In the genomic region with DNA sequence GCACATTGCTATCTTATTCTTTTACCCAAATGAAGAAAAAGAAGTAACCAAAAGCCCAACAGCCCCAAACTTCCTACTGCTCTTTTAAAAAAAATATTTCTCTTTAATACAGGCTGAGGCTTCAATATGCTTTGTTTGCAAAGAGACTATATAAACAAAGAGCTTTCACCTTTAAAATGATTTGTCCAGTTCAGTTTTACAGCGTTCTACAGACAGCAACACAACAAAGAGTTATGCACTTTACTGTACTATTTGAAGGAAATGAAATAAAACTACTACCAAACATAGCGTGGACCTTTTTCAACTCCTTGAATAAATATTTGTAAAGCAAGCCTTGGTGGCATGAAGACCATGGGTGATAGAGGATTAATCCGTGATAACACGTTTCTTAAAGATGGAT, we compare ENCODE assay signal across 20 cellular contexts.
DNase-seq lines count a peak whose midpoint lies in the region; ATAC-seq, FAIRE-seq and TF ChIP-seq lines count a peak whose summit lies in the region.
"Had no signal": no experiment of that assay in that cellular context is flagged by ENCODE, and none has a peak within 500 bp of the region (broad histone marks: within the 10 kb centered on the region; RNA-seq: fewer than 3 reads in every experiment).

No MANE protein-coding gene starts in this region.

- ATAC-seq in HepG2 (no peak), right lobe of liver (no peak), left colon (peak; percentile 54)
- ATAC-seq: GM23338 had no signal

- H3K36me3 Mint-ChIP-seq in Calu3 (ENCODE audit: insufficient read depth, unreplicated experiment) = peaks cover 5% of the 10 kb centered on the region

- H3K27ac ChIP-seq in HepG2 (ENCODE audit: extremely low read length, insufficient read depth, low read length) (no peak overlapping the region), right lobe of liver (no peak overlapping the region), VCaP (0 out of 2 replicates have a peak overlapping the region, but pooled peaks have one; percentile 1)
- H3K27ac ChIP-seq: C4-2B, HL-60 had no signal

- H3K36me3 ChIP-seq in HepG2 (replicated peaks in 1 of 2; ENCODE audit: control insufficient read depth in 1 of 2, insufficient read depth in 2 of 2, low read length in 2 of 2) (no peaks in the 10 kb centered on the region), right lobe of liver (no peaks in the 10 kb centered on the region)

- WGBS in HepG2 (ENCODE audit: low lambda C conversion rate) = 4% methylated on average over 4 of the region's 4 CpGs
- 22% methylated on average over 4 of the region's 4 CpGs for WGBS in right lobe of liver (ENCODE audit: insufficient coverage, low coverage, low lambda C conversion rate, missing lambda C conversion rate)

- no peak overlapping the region for H3K4me3 ChIP-seq in HepG2 (replicated peaks in 1 of 3; ENCODE audit: insufficient read depth in 1 of 3, low read depth in 2 of 3, low read length in 3 of 3)
- H3K4me3 ChIP-seq in right lobe of liver = no peak overlapping the region
- H3K4me3 ChIP-seq: GM23338 had no signal

- H3K27me3 ChIP-seq in HepG2 (ENCODE audit: control insufficient read depth in 1 of 2, insufficient read depth in 2 of 2, low read length in 2 of 2) (peaks cover 0 to 12% of the 10 kb centered on the region in 2 experiments; a peak in 2 of 5 replicates), right lobe of liver (no peaks in the 10 kb centered on the region)

- POLR2A ChIA-PET in HepG2 (lab: Yijun Ruan, JAX) = no interaction called here

- H3K4me1 ChIP-seq in HepG2 (ENCODE audit: insufficient read depth, low read length) (peaks cover 54% of the 10 kb centered on the region), right lobe of liver (no peaks in the 10 kb centered on the region)

- FAIRE-seq in HepG2 (lab: Jason Lieb, UNC) = no peak
- FAIRE-seq: A204.1, H54, HTR-8/SVneo had no signal

- no peaks in the 10 kb centered on the region for H3K9me3 Mint-ChIP-seq in Calu3 (ENCODE audit: low read depth, unreplicated experiment)
- H3K9me3 Mint-ChIP-seq: CD4-positive, alpha-beta T cell had no signal

- in situ Hi-C loops in HepG2 (cut with HindIII; ENCODE audit: extremely low pct_ligation_motif_present, low pct_unique_long_range_greater_than_20kb) = no loop called here

- peaks cover 17% of the 10 kb centered on the region for H3K4me1 Mint-ChIP-seq in Calu3 (ENCODE audit: low read depth, unreplicated experiment)

- H3K79me2 ChIP-seq in HepG2 (ENCODE audit: insufficient read depth, low read length) = no peaks in the 10 kb centered on the region

- TF ChIP-seq CTCF in HepG2 (CRISPR knock-in tag; IDR thresholded peaks at IDR 0.05) = no peak
- no peak for TF ChIP-seq CTCF in right lobe of liver (IDR thresholded peaks at IDR 0.05)
- no peak for TF ChIP-seq CTCF in VCaP (conservative IDR thresholded peaks at IDR 0.05)
- TF ChIP-seq CTCF in Calu3 (IDR thresholded peaks at IDR 0.05; ENCODE audit: unreplicated experiment) = no peak

- no peaks in the 10 kb centered on the region for H4K20me1 ChIP-seq in HepG2 (ENCODE audit: insufficient read depth, low read length)

- intact Hi-C loops in HepG2 (cut with micrococcal nuclease; ENCODE audit: unreplicated experiment) = loop anchor here (2.0 kb wide), 1 partner anchor 15 kb away; no protein-coding TSS in a partner anchor
- intact Hi-C loops in right lobe of liver (cut with DNase I) = no loop called here
- intact Hi-C loops in left colon (cut with DNase I, micrococcal nuclease) = no loop called here
- intact Hi-C loops in Calu3 (cut with micrococcal nuclease; ENCODE audit: unreplicated experiment) = loop anchor here (10.0 kb wide), 1 partner anchor 147 kb away; a partner anchor contains a TSS

- TF ChIP-seq POLR2A in HepG2 (IDR thresholded peaks at IDR 0.05; ENCODE audit: insufficient read depth in 1 of 2, low read depth in 2 of 2, low read length in 2 of 2) (no peak), right lobe of liver (IDR thresholded peaks at IDR 0.05) (no peak)

- TF ChIP-seq EP300 in HepG2 (IDR thresholded peaks at IDR 0.05; ENCODE audit: low read depth in 2 of 2, low read length in 2 of 2) (no peak), HepG2 (CRISPR knock-in tag; IDR thresholded peaks at IDR 0.05; ENCODE audit: borderline replicate concordance) (no peak)

- no peaks in the 10 kb centered on the region for H3K27me3 Mint-ChIP-seq in Calu3 (ENCODE audit: unreplicated experiment)
- H3K27me3 Mint-ChIP-seq: CD4-positive, alpha-beta T cell had no signal

- CTCF ChIA-PET in HepG2 (lab: Yijun Ruan, JAX; ENCODE audit: low intra/inter-chr PET ratio, low total read pairs) (no interaction called here), Calu3 (lab: Charles Lee) (no interaction called here)

- H3K4me2 ChIP-seq in HepG2 (ENCODE audit: low read depth, low read length) = 0 out of 2 replicates have a peak overlapping the region, but pooled peaks have one; percentile 13
- H3K4me2 ChIP-seq: GM23338 had no signal

- no peaks in the 10 kb centered on the region for H3K9me3 ChIP-seq in HepG2 (ENCODE audit: low read length)
- H3K9me3 ChIP-seq in right lobe of liver = no peaks in the 10 kb centered on the region

- no peak overlapping the region for H2AFZ ChIP-seq in HepG2 (ENCODE audit: low read length)
- H2AFZ ChIP-seq: GM23338 had no signal

- BruUV-seq in HepG2 (replicated peaks; lab: Mats Ljungman, UMichigan) (no TSS peak), Calu3 (replicated peaks; lab: Mats Ljungman, UMichigan) (no TSS peak)

- H3K9ac ChIP-seq in HepG2 (ENCODE audit: insufficient read depth, low read depth, low read length) = no peak overlapping the region; the same call in 1 of the 2 replicates

- H3K27ac Mint-ChIP-seq in Calu3 (ENCODE audit: unreplicated experiment) = no peak overlapping the region
- H3K27ac Mint-ChIP-seq: CD4-positive, alpha-beta T cell; GM23338; IgD-negative memory B cell had no signal

- no peak overlapping the region for H3K4me3 Mint-ChIP-seq in Calu3 (ENCODE audit: low read depth, unreplicated experiment)
- H3K4me3 Mint-ChIP-seq: CD4-positive, alpha-beta T cell; GM23338; IgD-negative memory B cell had no signal

- no peak for TF ChIP-seq RAD21 in HepG2 (CRISPR knock-in tag; IDR thresholded peaks at IDR 0.05)

- DNase-seq in HepG2 (ENCODE audit: low spot score) (no peak), right lobe of liver (no peak), left colon (no peak), NAMALWA (ENCODE audit: low spot score) (no peak), Calu3 (no peak), SW 1271 (lab: John Stamatoyannopoulos, UW) (no peak)
- DNase-seq: ACHN; CD4-positive, alpha-beta T cell; DMS79 treated with DMSO at 0.1 percent for 48 hours; GF-D8; HCEC 1CT; KBM-7 had no signal

TF ChIP-seq in HepG2, 621 proteins besides CTCF, POLR2A, EP300 and RAD21:
- TF ChIP-seq NAIF1 (CRISPR knock-in tag; IDR thresholded peaks at IDR 0.05; ENCODE audit: borderline replicate concordance) (no peak), ZBTB8A (CRISPR knock-in tag; IDR thresholded peaks at IDR 0.05; ENCODE audit: borderline replicate concordance, low read depth) (no peak), ZSCAN31 (CRISPR knock-in tag; IDR thresholded peaks at IDR 0.05; ENCODE audit: low read depth) (no peak), NFE2L2 (IDR thresholded peaks at IDR 0.05; ENCODE audit: low read length) (no peak), ZNF12 (CRISPR knock-in tag; IDR thresholded peaks at IDR 0.05) (no peak), SETDB1 (CRISPR knock-in tag; IDR thresholded peaks at IDR 0.05; ENCODE audit: borderline replicate concordance) (no peak), NFKBIZ (CRISPR knock-in tag; IDR thresholded peaks at IDR 0.05) (no peak), CENPX (CRISPR knock-in tag; IDR thresholded peaks at IDR 0.05) (no peak), KLF16 (CRISPR knock-in tag; IDR thresholded peaks at IDR 0.05) (no peak), MTF2 (CRISPR knock-in tag; IDR thresholded peaks at IDR 0.05; ENCODE audit: borderline replicate concordance) (no peak)
- TF ChIP-seq, protein P1, sequence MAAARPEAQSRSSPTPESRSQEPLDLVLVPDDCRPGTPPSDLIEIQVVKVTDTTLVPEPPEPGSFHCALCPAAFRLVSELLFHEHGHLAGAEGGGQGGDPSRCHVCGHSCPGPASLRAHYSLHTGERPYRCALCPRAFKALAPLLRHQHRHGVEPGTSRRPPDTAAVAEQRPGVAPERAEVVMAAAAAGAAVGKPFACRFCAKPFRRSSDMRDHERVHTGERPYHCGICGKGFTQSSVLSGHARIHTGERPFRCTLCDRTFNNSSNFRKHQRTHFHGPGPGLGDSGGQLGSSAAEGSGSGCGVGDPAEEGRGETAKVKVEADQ (CRISPR knock-in tag; IDR thresholded peaks at IDR 0.05; ENCODE audit: borderline replicate concordance) = no peak

Comparison
In these comparisons a context has a peak if more than half of its experiments do, and no peak if none do; other contexts are left out.
1. intact Hi-C loops: an anchor here in HepG2 (2.0 kb wide) and Calu3 (10.0 kb wide); none called in right lobe of liver and left colon.